ENCODE assay signal across 1 cellular context in genomic region chr1:230105754-230106625, GRCh38.
TF ChIP-seq lines count a peak whose summit lies in the region.

No MANE protein-coding gene starts in this region.

TF ChIP-seq in HepG2, 621 proteins besides CTCF, POLR2A, EP300 and RAD21 (continued from another document and continues in another):
- TF ChIP-seq PATZ1 (CRISPR knock-in tag; IDR thresholded peaks at IDR 0.05), result peak; percentile 49
- no peak for TF ChIP-seq GTF2F1 (IDR thresholded peaks at IDR 0.05; ENCODE audit: low read length)
- TF ChIP-seq PAX8 (CRISPR knock-in tag; IDR thresholded peaks at IDR 0.05; ENCODE audit: borderline replicate concordance), result no peak
- TF ChIP-seq TP53 (CRISPR knock-in tag; conservative IDR thresholded peaks at IDR 0.05), result no peak
- TF ChIP-seq ZEB1 (IDR thresholded peaks at IDR 0.05; ENCODE audit: insufficient replicate concordance, low read depth), result peak; percentile 74
- peak; percentile 80 for TF ChIP-seq ELF3 (CRISPR knock-in tag; IDR thresholded peaks at IDR 0.05)
- TF ChIP-seq NFAT5 (CRISPR knock-in tag; IDR thresholded peaks at IDR 0.05), result no peak
- no peak for TF ChIP-seq ZNF747 (CRISPR knock-in tag; IDR thresholded peaks at IDR 0.05; ENCODE audit: borderline replicate concordance)
- TF ChIP-seq ZBTB25 (CRISPR knock-in tag; IDR thresholded peaks at IDR 0.05), result peak; percentile 59; the same call in 1 of the 2 replicates
- peak; percentile 63; the same call in 1 of the 2 replicates for TF ChIP-seq ARID4A (CRISPR knock-in tag; IDR thresholded peaks at IDR 0.05; ENCODE audit: borderline replicate concordance)
- TF ChIP-seq ZSCAN30 (CRISPR knock-in tag; IDR thresholded peaks at IDR 0.05), result no peak
- TF ChIP-seq ZNF598 (CRISPR knock-in tag; IDR thresholded peaks at IDR 0.05; ENCODE audit: borderline replicate concordance), result no peak
- TF ChIP-seq ATF7-NPFF (CRISPR knock-in tag; IDR thresholded peaks at IDR 0.05; ENCODE audit: low read depth), result no peak
- TF ChIP-seq KLF11 (CRISPR knock-in tag; IDR thresholded peaks at IDR 0.05), result no peak
- peak; percentile 54; the same call in 1 of the 2 replicates for TF ChIP-seq ZNF800 (CRISPR knock-in tag; IDR thresholded peaks at IDR 0.05)
- no peak for TF ChIP-seq SRF (IDR thresholded peaks at IDR 0.05; ENCODE audit: low read depth, low read length)
- TF ChIP-seq MED8 (CRISPR knock-in tag; IDR thresholded peaks at IDR 0.05; ENCODE audit: insufficient replicate concordance), result no peak
- TF ChIP-seq MTA1 (CRISPR knock-in tag; IDR thresholded peaks at IDR 0.05; ENCODE audit: borderline replicate concordance), result no peak; the same call in 1 of the 2 replicates
- TF ChIP-seq ZSCAN22 (CRISPR knock-in tag; IDR thresholded peaks at IDR 0.05), result no peak
- no peak for TF ChIP-seq HES4 (CRISPR knock-in tag; IDR thresholded peaks at IDR 0.05; ENCODE audit: borderline replicate concordance)
- no peak for TF ChIP-seq ZMYM3 (CRISPR knock-in tag; IDR thresholded peaks at IDR 0.05)
- 0 out of 2 replicates have a peak, but pooled peaks have one; percentile 23 for TF ChIP-seq NR2F2 (IDR thresholded peaks at IDR 0.05; ENCODE audit: borderline replicate concordance, low read depth)
- no peak for TF ChIP-seq GRHL1 (CRISPR knock-in tag; conservative IDR thresholded peaks at IDR 0.05)
- TF ChIP-seq ZBTB8A (CRISPR knock-in tag; IDR thresholded peaks at IDR 0.05; ENCODE audit: borderline replicate concordance, low read depth), result no peak
- TF ChIP-seq ZBTB10 (CRISPR knock-in tag; IDR thresholded peaks at IDR 0.05; ENCODE audit: borderline replicate concordance), result no peak
- peak; percentile 43; the same call in 1 of the 2 replicates for TF ChIP-seq HINFP (CRISPR knock-in tag; IDR thresholded peaks at IDR 0.05; ENCODE audit: low read depth)
- no peak for TF ChIP-seq CBX2 (IDR thresholded peaks at IDR 0.05; ENCODE audit: low read depth, low read length)
- no peak for TF ChIP-seq CBX2 (CRISPR knock-in tag; IDR thresholded peaks at IDR 0.05; ENCODE audit: low read depth)
- TF ChIP-seq TERF1 (CRISPR knock-in tag; IDR thresholded peaks at IDR 0.05), result no peak
- TF ChIP-seq ZNF557 (CRISPR knock-in tag; IDR thresholded peaks at IDR 0.05), result no peak
- TF ChIP-seq GLMP (CRISPR knock-in tag; IDR thresholded peaks at IDR 0.05; ENCODE audit: borderline replicate concordance), result no peak
